21 cellular contexts compared by ENCODE assay signal in genomic region chr1:94180650-94181049, GRCh38. TPM values are rescaled to one million over a fixed set of nuclear protein-coding genes. Genes with fewer than 3 reads are reported as not detected.
"Had no signal": no experiment of that assay in that cellular context is flagged by ENCODE, and none has a peak within 500 bp of the region (broad histone marks: within the 10 kb centered on the region; RNA-seq: fewer than 3 reads in every experiment).

No MANE protein-coding gene starts in this region.

- H3K27me3 ChIP-seq: ascending aorta, tibial artery, uterus had no signal

- H3K9me3 ChIP-seq: ascending aorta, lower lobe of right lung, tibial artery, uterus had no signal

- H3K27ac Mint-ChIP-seq: activated CD4-positive, alpha-beta T cell treated with anti-CD3 and anti-CD28 coated beads, Interleukin-2, amount 10 ng/mL, durations not matched to agents 7 days and 5 days; activated naive CD4-positive, alpha-beta T cell treated with anti-CD3 and anti-CD28 coated beads, Interleukin-2, amount 50 U/mL, for 24 hours; dendritic cell treated with granulocyte-macrophage colony-stimulating factor and Interleukin-4, amounts not matched to agents 40 ng/mL and 50 ng/mL, for 4 days; nephron progenitor cell; progenitor cell of endocrine pancreas had no signal

- H3K9me3 Mint-ChIP-seq: activated CD4-positive, alpha-beta T cell treated with anti-CD3 and anti-CD28 coated beads, Interleukin-2, amount 10 ng/mL, durations not matched to agents 7 days and 5 days; activated naive CD4-positive, alpha-beta T cell treated with anti-CD3 and anti-CD28 coated beads, Interleukin-2, amount 50 U/mL, for 24 hours; dendritic cell treated with granulocyte-macrophage colony-stimulating factor and Interleukin-4, amounts not matched to agents 40 ng/mL and 50 ng/mL, for 4 days; nephron progenitor cell had no signal

- H3K36me3 Mint-ChIP-seq: activated naive CD4-positive, alpha-beta T cell treated with anti-CD3 and anti-CD28 coated beads, Interleukin-2, amount 50 U/mL, for 24 hours had no signal

- H3K4me3 ChIP-seq: ascending aorta, lower lobe of right lung, tibial artery, uterus had no signal

- H3K4me1 ChIP-seq: ascending aorta, lower lobe of right lung, tibial artery, uterus had no signal

- DNase-seq: activated CD4-positive, alpha-beta T cell treated with anti-CD3 and anti-CD28 coated beads, Interleukin-2, amount 10 ng/mL, durations not matched to agents 7 days and 5 days; activated CD8-positive, alpha-beta memory T cell treated with anti-CD3 and anti-CD28 coated beads, Interleukin-2, amount 50 U/mL, for 4 hours; activated effector memory CD4-positive, alpha-beta T cell treated with anti-CD3 and anti-CD28 coated beads, Interleukin-2, amount 50 U/mL, for 16 hours; activated T-cell treated with anti-CD3 and anti-CD28 coated beads, Interleukin-2, amount 50 U/mL, for 48 hours; effector memory CD4-positive, alpha-beta T cell; foreskin fibroblast; hypothalamus; islet precursor cell; left colon; lower lobe of right lung; nephron progenitor cell; nucleus accumbens; stimulated activated CD4-positive, alpha-beta T cell treated with anti-CD3 and anti-CD28 coated beads, Interleukin-12 subunit alpha, Interleukin-12 subunit beta, amount 100 ng/mL, for 4 hours; stimulated activated CD4-positive, alpha-beta T cell treated with anti-CD3 and anti-CD28 coated beads, Interleukin-1b, Interleukin-23, amount 100 ng/mL, for 48 hours; stimulated activated naive CD4-positive, alpha-beta T cell treated with Interleukin-2 at 50 U/mL for 16 hours; tibial artery; uterus had no signal

- H3K27me3 Mint-ChIP-seq: progenitor cell of endocrine pancreas had no signal

- H3K4me3 Mint-ChIP-seq: activated CD4-positive, alpha-beta T cell treated with anti-CD3 and anti-CD28 coated beads, Interleukin-2, amount 10 ng/mL, durations not matched to agents 7 days and 5 days; activated naive CD4-positive, alpha-beta T cell treated with anti-CD3 and anti-CD28 coated beads, Interleukin-2, amount 50 U/mL, for 24 hours; dendritic cell treated with granulocyte-macrophage colony-stimulating factor and Interleukin-4, amounts not matched to agents 40 ng/mL and 50 ng/mL, for 4 days; nephron progenitor cell had no signal

- H3K4me1 Mint-ChIP-seq: activated CD4-positive, alpha-beta T cell treated with anti-CD3 and anti-CD28 coated beads, Interleukin-2, amount 10 ng/mL, durations not matched to agents 7 days and 5 days; activated naive CD4-positive, alpha-beta T cell treated with anti-CD3 and anti-CD28 coated beads, Interleukin-2, amount 50 U/mL, for 24 hours; nephron progenitor cell had no signal

- H3K36me3 ChIP-seq: uterus had no signal

- H3K27ac ChIP-seq: ascending aorta, lower lobe of right lung, tibial artery, uterus had no signal

RNA-seq across cellular contexts. Expression of gene ARHGAP29, which starts 56.7 kb away (rescaled TPM):
- total RNA-seq: activated CD4-positive, alpha-beta T cell treated with anti-CD3 and anti-CD28 coated beads, Interleukin-2, amount 10 ng/mL, durations not matched to agents 7 days and 5 days had no signal

RNA-seq across cellular contexts. Expression of gene ABCA4, which starts 59.7 kb away (rescaled TPM):
- total RNA-seq: activated CD4-positive, alpha-beta T cell treated with anti-CD3 and anti-CD28 coated beads, Interleukin-2, amount 10 ng/mL, durations not matched to agents 7 days and 5 days; ascending aorta had no signal
